In the genomic region with DNA sequence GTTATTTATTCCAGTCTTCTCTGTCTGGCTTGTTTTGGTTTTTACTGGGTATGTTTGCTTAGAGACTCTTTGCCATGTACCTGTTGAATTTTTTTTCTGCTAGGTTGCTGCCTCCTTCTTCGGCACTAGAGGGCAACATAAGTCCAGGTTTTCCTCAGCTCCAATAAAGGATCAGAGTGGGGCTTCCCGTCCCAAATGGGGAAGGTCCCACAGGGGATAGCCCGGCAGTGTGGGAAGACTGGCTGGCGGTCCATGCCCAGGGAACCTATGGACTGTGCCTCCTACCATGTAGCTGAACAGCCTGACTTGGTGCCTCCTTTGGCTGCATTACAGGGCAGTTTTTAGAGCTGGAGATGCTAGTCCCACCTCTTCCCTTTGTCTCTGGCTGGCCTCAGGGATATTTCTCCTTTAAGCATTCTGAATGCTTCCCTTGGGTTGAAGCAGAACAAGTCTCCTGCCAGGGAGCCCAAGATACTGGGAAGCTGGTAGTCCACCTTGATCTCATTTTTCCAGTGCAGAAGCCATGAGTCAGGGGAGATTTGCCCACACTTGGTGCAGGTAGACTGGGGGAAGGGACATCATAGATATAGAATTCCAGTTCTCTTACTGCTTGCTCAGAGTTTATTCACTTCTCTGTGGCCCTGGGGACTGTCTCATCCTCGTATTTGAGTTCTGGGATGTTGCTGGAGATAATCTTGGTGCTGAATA, we compare ENCODE assay signal across 1 cellular context.
A peak's percentile ranks its signal among the peaks of the same experiment; 100 is the strongest.
TF ChIP-seq lines count a peak whose summit lies in the region.

No MANE protein-coding gene starts in this region.

TF ChIP-seq in HEK293, 187 proteins besides CTCF, POLR2A, EP300 and RAD21 (continued from another document and continues in another):
- TF ChIP-seq, protein P1, sequence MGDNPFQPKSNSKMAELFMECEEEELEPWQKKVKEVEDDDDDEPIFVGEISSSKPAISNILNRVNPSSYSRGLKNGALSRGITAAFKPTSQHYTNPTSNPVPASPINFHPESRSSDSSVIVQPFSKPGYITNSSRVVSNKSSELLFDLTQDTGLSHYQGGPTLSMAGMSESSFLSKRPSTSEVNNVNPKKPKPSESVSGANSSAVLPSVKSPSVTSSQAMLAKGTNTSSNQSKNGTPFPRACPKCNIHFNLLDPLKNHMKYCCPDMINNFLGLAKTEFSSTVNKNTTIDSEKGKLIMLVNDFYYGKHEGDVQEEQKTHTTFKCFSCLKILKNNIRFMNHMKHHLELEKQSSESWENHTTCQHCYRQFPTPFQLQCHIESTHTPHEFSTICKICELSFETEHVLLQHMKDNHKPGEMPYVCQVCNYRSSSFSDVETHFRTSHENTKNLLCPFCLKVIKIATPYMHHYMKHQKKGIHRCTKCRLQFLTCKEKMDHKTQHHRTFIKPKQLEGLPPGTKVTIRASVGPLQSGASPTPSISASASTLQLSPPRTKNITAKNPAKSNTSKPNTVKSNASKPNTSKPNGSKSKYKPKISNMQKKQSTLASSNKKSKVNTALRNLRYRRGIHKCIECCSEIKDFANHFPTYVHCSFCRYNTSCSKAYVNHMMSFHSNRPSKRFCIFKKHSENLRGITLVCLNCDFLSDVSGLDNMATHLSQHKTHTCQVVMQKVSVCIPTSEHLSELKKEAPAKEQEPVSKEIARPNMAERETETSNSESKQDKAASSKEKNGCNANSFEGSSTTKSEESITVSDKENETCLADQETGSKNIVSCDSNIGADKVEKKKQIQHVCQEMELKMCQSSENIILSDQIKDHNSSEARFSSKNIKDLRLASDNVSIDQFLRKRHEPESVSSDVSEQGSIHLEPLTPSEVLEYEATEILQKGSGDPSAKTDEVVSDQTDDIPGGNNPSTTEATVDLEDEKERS (tag by site-specific recombination; IDR thresholded peaks at IDR 0.05) = peak; percentile 99
- TF ChIP-seq, protein P2, sequence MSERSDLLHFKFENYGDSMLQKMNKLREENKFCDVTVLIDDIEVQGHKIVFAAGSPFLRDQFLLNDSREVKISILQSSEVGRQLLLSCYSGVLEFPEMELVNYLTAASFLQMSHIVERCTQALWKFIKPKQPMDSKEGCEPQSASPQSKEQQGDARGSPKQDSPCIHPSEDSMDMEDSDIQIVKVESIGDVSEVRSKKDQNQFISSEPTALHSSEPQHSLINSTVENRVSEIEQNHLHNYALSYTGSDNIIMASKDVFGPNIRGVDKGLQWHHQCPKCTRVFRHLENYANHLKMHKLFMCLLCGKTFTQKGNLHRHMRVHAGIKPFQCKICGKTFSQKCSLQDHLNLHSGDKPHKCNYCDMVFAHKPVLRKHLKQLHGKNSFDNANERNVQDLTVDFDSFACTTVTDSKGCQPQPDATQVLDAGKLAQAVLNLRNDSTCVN (tag by site-specific recombination; optimal IDR thresholded peaks at IDR 0.05) = peak; percentile 20
- TF ChIP-seq ZSCAN30 (tag by site-specific recombination; IDR thresholded peaks at IDR 0.05) = 0 out of 2 replicates have a peak, but pooled peaks have one; percentile 28
- TF ChIP-seq ZNF391 (tag by site-specific recombination; IDR thresholded peaks at IDR 0.05; ENCODE audit: borderline replicate concordance, low read depth) = peak; percentile 41; the same call in 1 of the 2 replicates
- no peak for TF ChIP-seq ZNF266 (tag by site-specific recombination; IDR thresholded peaks at IDR 0.05; ENCODE audit: low read depth)
- TF ChIP-seq, protein P3, sequence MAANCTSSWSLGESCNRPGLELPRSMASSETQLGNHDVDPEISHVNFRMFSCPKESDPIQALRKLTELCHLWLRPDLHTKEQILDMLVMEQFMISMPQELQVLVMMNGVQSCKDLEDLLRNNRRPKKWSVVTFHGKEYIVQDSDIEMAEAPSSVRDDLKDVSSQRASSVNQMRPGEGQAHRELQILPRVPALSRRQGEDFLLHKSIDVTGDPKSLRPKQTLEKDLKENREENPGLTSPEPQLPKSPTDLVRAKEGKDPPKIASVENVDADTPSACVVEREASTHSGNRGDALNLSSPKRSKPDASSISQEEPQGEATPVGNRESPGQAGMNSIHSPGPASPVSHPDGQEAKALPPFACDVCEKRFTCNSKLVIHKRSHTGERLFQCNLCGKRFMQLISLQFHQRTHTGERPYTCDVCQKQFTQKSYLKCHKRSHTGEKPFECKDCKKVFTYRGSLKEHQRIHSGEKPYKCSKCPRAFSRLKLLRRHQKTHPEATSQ (tag by site-specific recombination; IDR thresholded peaks at IDR 0.05) = 0 out of 2 replicates have a peak, but pooled peaks have one; percentile 56
- TF ChIP-seq, protein P4, sequence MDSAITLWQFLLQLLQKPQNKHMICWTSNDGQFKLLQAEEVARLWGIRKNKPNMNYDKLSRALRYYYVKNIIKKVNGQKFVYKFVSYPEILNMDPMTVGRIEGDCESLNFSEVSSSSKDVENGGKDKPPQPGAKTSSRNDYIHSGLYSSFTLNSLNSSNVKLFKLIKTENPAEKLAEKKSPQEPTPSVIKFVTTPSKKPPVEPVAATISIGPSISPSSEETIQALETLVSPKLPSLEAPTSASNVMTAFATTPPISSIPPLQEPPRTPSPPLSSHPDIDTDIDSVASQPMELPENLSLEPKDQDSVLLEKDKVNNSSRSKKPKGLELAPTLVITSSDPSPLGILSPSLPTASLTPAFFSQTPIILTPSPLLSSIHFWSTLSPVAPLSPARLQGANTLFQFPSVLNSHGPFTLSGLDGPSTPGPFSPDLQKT (IDR thresholded peaks at IDR 0.05; ENCODE audit: borderline replicate concordance, low read depth, low read length) = no peak
- TF ChIP-seq KLF16 (tag by site-specific recombination; IDR thresholded peaks at IDR 0.05) = 0 out of 2 replicates have a peak, but pooled peaks have one; percentile 35
- TF ChIP-seq, protein P5, sequence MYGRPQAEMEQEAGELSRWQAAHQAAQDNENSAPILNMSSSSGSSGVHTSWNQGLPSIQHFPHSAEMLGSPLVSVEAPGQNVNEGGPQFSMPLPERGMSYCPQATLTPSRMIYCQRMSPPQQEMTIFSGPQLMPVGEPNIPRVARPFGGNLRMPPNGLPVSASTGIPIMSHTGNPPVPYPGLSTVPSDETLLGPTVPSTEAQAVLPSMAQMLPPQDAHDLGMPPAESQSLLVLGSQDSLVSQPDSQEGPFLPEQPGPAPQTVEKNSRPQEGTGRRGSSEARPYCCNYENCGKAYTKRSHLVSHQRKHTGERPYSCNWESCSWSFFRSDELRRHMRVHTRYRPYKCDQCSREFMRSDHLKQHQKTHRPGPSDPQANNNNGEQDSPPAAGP (tag by site-specific recombination; IDR thresholded peaks at IDR 0.05) = peak; percentile 83
- 0 out of 2 replicates have a peak, but pooled peaks have one; percentile 75 for TF ChIP-seq ZNF221 (tag by site-specific recombination; IDR thresholded peaks at IDR 0.05; ENCODE audit: borderline replicate concordance)
- no peak for TF ChIP-seq ZNF596 (tag by site-specific recombination; IDR thresholded peaks at IDR 0.05)
- no peak for TF ChIP-seq ZNF354C (tag by site-specific recombination; IDR thresholded peaks at IDR 0.05; ENCODE audit: borderline replicate concordance, low read depth)
- no peak for TF ChIP-seq ZSCAN16 (tag by site-specific recombination; IDR thresholded peaks at IDR 0.05)
- TF ChIP-seq, protein P6, sequence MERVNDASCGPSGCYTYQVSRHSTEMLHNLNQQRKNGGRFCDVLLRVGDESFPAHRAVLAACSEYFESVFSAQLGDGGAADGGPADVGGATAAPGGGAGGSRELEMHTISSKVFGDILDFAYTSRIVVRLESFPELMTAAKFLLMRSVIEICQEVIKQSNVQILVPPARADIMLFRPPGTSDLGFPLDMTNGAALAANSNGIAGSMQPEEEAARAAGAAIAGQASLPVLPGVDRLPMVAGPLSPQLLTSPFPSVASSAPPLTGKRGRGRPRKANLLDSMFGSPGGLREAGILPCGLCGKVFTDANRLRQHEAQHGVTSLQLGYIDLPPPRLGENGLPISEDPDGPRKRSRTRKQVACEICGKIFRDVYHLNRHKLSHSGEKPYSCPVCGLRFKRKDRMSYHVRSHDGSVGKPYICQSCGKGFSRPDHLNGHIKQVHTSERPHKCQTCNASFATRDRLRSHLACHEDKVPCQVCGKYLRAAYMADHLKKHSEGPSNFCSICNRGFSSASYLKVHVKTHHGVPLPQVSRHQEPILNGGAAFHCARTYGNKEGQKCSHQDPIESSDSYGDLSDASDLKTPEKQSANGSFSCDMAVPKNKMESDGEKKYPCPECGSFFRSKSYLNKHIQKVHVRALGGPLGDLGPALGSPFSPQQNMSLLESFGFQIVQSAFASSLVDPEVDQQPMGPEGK (tag by site-specific recombination; IDR thresholded peaks at IDR 0.05) = 0 out of 2 replicates have a peak, but pooled peaks have one; percentile 47
- TF ChIP-seq, protein P7, sequence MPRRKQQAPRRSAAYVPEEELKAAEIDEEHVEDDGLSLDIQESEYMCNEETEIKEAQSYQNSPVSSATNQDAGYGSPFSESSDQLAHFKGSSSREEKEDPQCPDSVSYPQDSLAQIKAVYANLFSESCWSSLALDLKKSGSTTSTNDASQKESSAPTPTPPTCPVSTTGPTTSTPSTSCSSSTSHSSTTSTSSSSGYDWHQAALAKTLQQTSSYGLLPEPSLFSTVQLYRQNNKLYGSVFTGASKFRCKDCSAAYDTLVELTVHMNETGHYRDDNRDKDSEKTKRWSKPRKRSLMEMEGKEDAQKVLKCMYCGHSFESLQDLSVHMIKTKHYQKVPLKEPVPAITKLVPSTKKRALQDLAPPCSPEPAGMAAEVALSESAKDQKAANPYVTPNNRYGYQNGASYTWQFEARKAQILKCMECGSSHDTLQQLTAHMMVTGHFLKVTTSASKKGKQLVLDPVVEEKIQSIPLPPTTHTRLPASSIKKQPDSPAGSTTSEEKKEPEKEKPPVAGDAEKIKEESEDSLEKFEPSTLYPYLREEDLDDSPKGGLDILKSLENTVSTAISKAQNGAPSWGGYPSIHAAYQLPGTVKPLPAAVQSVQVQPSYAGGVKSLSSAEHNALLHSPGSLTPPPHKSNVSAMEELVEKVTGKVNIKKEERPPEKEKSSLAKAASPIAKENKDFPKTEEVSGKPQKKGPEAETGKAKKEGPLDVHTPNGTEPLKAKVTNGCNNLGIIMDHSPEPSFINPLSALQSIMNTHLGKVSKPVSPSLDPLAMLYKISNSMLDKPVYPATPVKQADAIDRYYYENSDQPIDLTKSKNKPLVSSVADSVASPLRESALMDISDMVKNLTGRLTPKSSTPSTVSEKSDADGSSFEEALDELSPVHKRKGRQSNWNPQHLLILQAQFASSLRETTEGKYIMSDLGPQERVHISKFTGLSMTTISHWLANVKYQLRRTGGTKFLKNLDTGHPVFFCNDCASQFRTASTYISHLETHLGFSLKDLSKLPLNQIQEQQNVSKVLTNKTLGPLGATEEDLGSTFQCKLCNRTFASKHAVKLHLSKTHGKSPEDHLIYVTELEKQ (tag by site-specific recombination; IDR thresholded peaks at IDR 0.05; ENCODE audit: borderline replicate concordance) = 0 out of 2 replicates have a peak, but pooled peaks have one; percentile 39
- TF ChIP-seq, protein P8, sequence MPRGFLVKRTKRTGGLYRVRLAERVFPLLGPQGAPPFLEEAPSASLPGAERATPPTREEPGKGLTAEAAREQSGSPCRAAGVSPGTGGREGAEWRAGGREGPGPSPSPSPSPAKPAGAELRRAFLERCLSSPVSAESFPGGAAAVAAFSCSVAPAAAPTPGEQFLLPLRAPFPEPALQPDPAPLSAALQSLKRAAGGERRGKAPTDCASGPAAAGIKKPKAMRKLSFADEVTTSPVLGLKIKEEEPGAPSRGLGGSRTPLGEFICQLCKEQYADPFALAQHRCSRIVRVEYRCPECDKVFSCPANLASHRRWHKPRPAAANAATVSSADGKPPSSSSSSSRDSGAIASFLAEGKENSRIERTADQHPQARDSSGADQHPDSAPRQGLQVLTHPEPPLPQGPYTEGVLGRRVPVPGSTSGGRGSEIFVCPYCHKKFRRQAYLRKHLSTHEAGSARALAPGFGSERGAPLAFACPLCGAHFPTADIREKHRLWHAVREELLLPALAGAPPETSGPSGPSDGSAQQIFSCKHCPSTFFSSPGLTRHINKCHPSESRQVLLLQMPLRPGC (tag by site-specific recombination; IDR thresholded peaks at IDR 0.05) = 0 out of 2 replicates have a peak, but pooled peaks have one; percentile 47
- TF ChIP-seq, protein P9, sequence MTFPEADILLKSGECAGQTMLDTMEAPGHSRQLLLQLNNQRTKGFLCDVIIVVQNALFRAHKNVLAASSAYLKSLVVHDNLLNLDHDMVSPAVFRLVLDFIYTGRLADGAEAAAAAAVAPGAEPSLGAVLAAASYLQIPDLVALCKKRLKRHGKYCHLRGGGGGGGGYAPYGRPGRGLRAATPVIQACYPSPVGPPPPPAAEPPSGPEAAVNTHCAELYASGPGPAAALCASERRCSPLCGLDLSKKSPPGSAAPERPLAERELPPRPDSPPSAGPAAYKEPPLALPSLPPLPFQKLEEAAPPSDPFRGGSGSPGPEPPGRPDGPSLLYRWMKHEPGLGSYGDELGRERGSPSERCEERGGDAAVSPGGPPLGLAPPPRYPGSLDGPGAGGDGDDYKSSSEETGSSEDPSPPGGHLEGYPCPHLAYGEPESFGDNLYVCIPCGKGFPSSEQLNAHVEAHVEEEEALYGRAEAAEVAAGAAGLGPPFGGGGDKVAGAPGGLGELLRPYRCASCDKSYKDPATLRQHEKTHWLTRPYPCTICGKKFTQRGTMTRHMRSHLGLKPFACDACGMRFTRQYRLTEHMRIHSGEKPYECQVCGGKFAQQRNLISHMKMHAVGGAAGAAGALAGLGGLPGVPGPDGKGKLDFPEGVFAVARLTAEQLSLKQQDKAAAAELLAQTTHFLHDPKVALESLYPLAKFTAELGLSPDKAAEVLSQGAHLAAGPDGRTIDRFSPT (tag by site-specific recombination; IDR thresholded peaks at IDR 0.05) = no peak
- peak; percentile 90 for TF ChIP-seq ZNF324 (tag by site-specific recombination; IDR thresholded peaks at IDR 0.05)
- no peak for TF ChIP-seq YY1 (tag by site-specific recombination; IDR thresholded peaks at IDR 0.05)
- no peak for TF ChIP-seq ZNF157 (tag by site-specific recombination; IDR thresholded peaks at IDR 0.05)
- no peak for TF ChIP-seq ZNF302 (tag by site-specific recombination; IDR thresholded peaks at IDR 0.05; ENCODE audit: low read depth)
- TF ChIP-seq, protein P10, sequence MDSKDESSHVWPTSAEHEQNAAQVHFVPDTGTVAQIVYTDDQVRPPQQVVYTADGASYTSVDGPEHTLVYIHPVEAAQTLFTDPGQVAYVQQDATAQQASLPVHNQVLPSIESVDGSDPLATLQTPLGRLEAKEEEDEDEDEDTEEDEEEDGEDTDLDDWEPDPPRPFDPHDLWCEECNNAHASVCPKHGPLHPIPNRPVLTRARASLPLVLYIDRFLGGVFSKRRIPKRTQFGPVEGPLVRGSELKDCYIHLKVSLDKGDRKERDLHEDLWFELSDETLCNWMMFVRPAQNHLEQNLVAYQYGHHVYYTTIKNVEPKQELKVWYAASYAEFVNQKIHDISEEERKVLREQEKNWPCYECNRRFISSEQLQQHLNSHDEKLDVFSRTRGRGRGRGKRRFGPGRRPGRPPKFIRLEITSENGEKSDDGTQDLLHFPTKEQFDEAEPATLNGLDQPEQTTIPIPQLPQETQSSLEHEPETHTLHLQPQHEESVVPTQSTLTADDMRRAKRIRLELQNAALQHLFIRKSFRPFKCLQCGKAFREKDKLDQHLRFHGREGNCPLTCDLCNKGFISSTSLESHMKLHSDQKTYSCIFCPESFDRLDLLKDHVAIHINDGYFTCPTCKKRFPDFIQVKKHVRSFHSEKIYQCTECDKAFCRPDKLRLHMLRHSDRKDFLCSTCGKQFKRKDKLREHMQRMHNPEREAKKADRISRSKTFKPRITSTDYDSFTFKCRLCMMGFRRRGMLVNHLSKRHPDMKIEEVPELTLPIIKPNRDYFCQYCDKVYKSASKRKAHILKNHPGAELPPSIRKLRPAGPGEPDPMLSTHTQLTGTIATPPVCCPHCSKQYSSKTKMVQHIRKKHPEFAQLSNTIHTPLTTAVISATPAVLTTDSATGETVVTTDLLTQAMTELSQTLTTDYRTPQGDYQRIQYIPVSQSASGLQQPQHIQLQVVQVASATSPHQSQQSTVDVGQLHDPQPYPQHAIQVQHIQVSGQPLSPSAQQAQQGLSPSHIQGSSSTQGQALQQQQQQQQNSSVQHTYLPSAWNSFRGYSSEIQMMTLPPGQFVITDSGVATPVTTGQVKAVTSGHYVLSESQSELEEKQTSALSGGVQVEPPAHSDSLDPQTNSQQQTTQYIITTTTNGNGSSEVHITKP (tag by site-specific recombination; IDR thresholded peaks at IDR 0.05) = no peak
- peak; percentile 100 for TF ChIP-seq SCRT1 (tag by site-specific recombination; IDR thresholded peaks at IDR 0.05; ENCODE audit: borderline replicate concordance)
